9 cellular contexts compared by ENCODE assay signal in the genomic region with DNA sequence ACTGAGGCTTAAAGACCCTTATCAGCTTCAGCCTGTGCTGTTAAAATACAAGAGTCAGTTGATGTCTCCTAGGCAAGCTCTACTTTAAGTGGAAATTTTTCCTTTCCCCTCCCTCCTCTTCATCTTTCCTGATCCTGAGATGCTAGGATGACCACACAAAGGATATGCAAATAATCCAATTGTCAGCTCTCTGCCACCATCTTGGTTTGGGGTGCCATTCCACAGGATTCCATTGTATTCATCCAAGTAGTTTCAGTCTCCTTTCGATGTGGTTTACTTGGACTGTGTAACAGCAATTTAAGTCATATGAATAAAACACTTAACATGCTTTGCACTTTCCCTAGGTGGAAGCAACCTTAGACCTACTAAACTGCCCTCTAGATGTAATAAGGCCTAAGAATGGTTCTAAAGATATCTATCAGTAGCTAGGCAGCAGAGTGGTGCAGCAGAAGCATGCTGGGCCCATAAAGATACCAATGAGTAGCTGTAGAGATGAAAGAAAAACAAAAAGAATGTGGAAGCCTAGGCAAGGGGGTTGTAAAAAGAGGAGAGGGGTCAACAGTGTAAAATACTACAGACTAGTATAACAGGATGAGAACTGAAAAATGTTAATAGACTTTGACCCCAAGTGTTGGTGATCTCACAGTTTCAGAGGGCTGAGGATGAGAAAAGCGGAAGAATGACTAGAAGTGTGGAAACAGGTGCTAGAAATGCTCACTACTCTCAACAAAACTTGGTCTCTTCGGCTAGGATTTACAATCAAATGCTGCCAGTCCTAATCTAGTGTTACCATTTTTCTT. TPM values are rescaled to one million over a fixed set of nuclear protein-coding genes. Genes with fewer than 3 reads are reported as not detected.
DNase-seq lines count a peak whose midpoint lies in the region; ATAC-seq lines count a peak whose summit lies in the region.
"Had no signal": no experiment of that assay in that cellular context is flagged by ENCODE, and none has a peak within 500 bp of the region (broad histone marks: within the 10 kb centered on the region; RNA-seq: fewer than 3 reads in every experiment).

No MANE protein-coding gene starts in this region.

- H3K36me3 ChIP-seq in CD4-positive, alpha-beta memory T cell (ENCODE audit: insufficient read depth, low read length): no peaks in the 10 kb centered on the region
- H3K36me3 ChIP-seq: breast epithelium had no signal

- DNase-seq in activated CD4-positive, alpha-beta T cell treated with anti-CD3 and anti-CD28 coated beads, Interleukin-2, amount 50 U/mL, for 48 hours: no peak
- DNase-seq in SHP77 treated with DMSO at 0.1 percent for 48 hours (lab: John Stamatoyannopoulos, UW): no peak
- no peak for DNase-seq in CD4-positive, alpha-beta memory T cell

- intact Hi-C loops in CD4-positive, alpha-beta memory T cell (cut with micrococcal nuclease): loop anchor here (10.0 kb wide), 1 partner anchor 162 kb away; a partner anchor contains a TSS

- ATAC-seq in GM19043 (IDR thresholded peaks at IDR 0.05; ENCODE audit: low read depth, unreplicated experiment) (peak; percentile 54), HG02623 (IDR thresholded peaks at IDR 0.05; ENCODE audit: unreplicated experiment) (peak; percentile 49), HG03558 (IDR thresholded peaks at IDR 0.05; ENCODE audit: extremely low read depth, unreplicated experiment) (peak; percentile 70)
- ATAC-seq in stimulated activated memory B cell treated with anti-CD40 and anti-IgM and Interleukin-4, amounts not matched to agents 10 μg/mL and 1 μg/mL and 100 μg/mL, for 72 hours: peak; percentile 50
- ATAC-seq: esophagus mucosa had no signal

- peaks cover 16% of the 10 kb centered on the region for H3K27me3 Mint-ChIP-seq in stimulated activated memory B cell treated with anti-CD40 and anti-IgM and Interleukin-4, amounts not matched to agents 10 μg/mL and 1 μg/mL and 100 μg/mL, for 72 hours
- peaks cover 12 to 18% of the 10 kb centered on the region in 2 donors for H3K27me3 Mint-ChIP-seq in CD4-positive, alpha-beta memory T cell

- H3K4me3 ChIP-seq in CD4-positive, alpha-beta memory T cell (ENCODE audit: low read length in 2 of 2): no peak overlapping the region
- H3K4me3 ChIP-seq: breast epithelium had no signal

- peaks cover 43% of the 10 kb centered on the region for H3K4me1 Mint-ChIP-seq in stimulated activated memory B cell treated with anti-CD40 and anti-IgM and Interleukin-4, amounts not matched to agents 10 μg/mL and 1 μg/mL and 100 μg/mL, for 72 hours
- peaks cover 13 to 25% (median 24%) of the 10 kb centered on the region in 4 donors for H3K4me1 Mint-ChIP-seq in CD4-positive, alpha-beta memory T cell

- H3K36me3 Mint-ChIP-seq in stimulated activated memory B cell treated with anti-CD40 and anti-IgM and Interleukin-4, amounts not matched to agents 10 μg/mL and 1 μg/mL and 100 μg/mL, for 72 hours: no peaks in the 10 kb centered on the region
- H3K36me3 Mint-ChIP-seq in CD4-positive, alpha-beta memory T cell: peaks cover 0 to 4% of the 10 kb centered on the region in 2 donors

- POLR2A ChIA-PET in CD4-positive, alpha-beta memory T cell (lab: Charles Lee; ENCODE audit: partially characterized antibody): no interaction called here

- H3K27me3 ChIP-seq in CD4-positive, alpha-beta memory T cell (ENCODE audit: insufficient read depth, low read length): peaks cover 14% of the 10 kb centered on the region
- H3K27me3 ChIP-seq: breast epithelium had no signal

- peaks cover 17% of the 10 kb centered on the region for H3K4me1 ChIP-seq in CD4-positive, alpha-beta memory T cell (ENCODE audit: insufficient read depth, low read length)

- H3K9me3 Mint-ChIP-seq in stimulated activated memory B cell treated with anti-CD40 and anti-IgM and Interleukin-4, amounts not matched to agents 10 μg/mL and 1 μg/mL and 100 μg/mL, for 72 hours: no peaks in the 10 kb centered on the region
- H3K9me3 Mint-ChIP-seq in CD4-positive, alpha-beta memory T cell: no peaks in the 10 kb centered on the region

- CTCF ChIA-PET in CD4-positive, alpha-beta memory T cell (lab: Charles Lee; ENCODE audit: partially characterized antibody): no interaction called here

- no peak overlapping the region for H3K4me3 Mint-ChIP-seq in stimulated activated memory B cell treated with anti-CD40 and anti-IgM and Interleukin-4, amounts not matched to agents 10 μg/mL and 1 μg/mL and 100 μg/mL, for 72 hours
- peak overlapping the region in 1 of 8 donors; percentile 12 for H3K4me3 Mint-ChIP-seq in CD4-positive, alpha-beta memory T cell

- H3K27ac Mint-ChIP-seq in stimulated activated memory B cell treated with anti-CD40 and anti-IgM and Interleukin-4, amounts not matched to agents 10 μg/mL and 1 μg/mL and 100 μg/mL, for 72 hours: no peak overlapping the region
- no peak overlapping the region for H3K27ac Mint-ChIP-seq in CD4-positive, alpha-beta memory T cell

- no peaks in the 10 kb centered on the region for H3K9me3 ChIP-seq in CD4-positive, alpha-beta memory T cell (ENCODE audit: control insufficient read depth in 1 of 2, low read length in 2 of 2)
- H3K9me3 ChIP-seq: breast epithelium had no signal

- no peak overlapping the region for H3K27ac ChIP-seq in CD4-positive, alpha-beta memory T cell (ENCODE audit: low read depth, low read length)
- H3K27ac ChIP-seq: breast epithelium had no signal

RNA-seq across cellular contexts. Expression of a gene that starts 2.4 kb away (rescaled TPM):
- under 1 TPM in 1 of 2 experiments, not detected in 1; 0.58 TPM for total RNA-seq in CD4-positive, alpha-beta memory T cell
- not detected for polyA plus RNA-seq in CD4-positive, alpha-beta memory T cell

RNA-seq across cellular contexts. Expression of a gene that starts 31.0 kb away (rescaled TPM):
- total RNA-seq in CD4-positive, alpha-beta memory T cell: under 1 TPM in 1 of 2 experiments, not detected in 1; 0.06 TPM
- polyA plus RNA-seq in CD4-positive, alpha-beta memory T cell: not detected
